ENCODE assay signal across 12 cellular contexts in the genomic region with DNA sequence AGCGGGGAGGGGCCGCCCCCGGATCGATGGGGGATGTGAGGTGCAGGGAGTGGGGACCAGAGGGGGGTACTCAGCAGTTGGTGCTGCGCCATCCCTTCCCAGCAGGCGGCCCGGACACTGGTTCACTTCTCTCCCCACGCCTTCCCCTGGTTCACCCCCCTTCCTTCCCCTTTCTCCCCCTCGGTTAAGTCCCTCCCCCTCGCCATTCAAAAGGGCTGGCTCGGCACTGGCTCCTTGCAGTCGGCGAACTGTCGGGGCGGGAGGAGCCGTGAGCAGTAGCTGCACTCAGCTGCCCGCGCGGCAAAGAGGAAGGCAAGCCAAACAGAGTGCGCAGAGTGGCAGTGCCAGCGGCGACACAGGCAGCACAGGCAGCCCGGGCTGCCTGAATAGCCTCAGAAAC. TPM values are rescaled to one million over a fixed set of nuclear protein-coding genes. Genes with fewer than 3 reads are reported as not detected.
DNase-seq lines count a peak whose midpoint lies in the region; ATAC-seq and TF ChIP-seq lines count a peak whose summit lies in the region.
"Not testable (repeated sequence)": the region's sequence is repeated elsewhere in the genome, so short reads cannot be mapped to it uniquely, and the experiment has no call there.
"Had no signal": no experiment of that assay in that cellular context is flagged by ENCODE, and none has a peak within 500 bp of the region (broad histone marks: within the 10 kb centered on the region; RNA-seq: fewer than 3 reads in every experiment).

A gene with protein sequence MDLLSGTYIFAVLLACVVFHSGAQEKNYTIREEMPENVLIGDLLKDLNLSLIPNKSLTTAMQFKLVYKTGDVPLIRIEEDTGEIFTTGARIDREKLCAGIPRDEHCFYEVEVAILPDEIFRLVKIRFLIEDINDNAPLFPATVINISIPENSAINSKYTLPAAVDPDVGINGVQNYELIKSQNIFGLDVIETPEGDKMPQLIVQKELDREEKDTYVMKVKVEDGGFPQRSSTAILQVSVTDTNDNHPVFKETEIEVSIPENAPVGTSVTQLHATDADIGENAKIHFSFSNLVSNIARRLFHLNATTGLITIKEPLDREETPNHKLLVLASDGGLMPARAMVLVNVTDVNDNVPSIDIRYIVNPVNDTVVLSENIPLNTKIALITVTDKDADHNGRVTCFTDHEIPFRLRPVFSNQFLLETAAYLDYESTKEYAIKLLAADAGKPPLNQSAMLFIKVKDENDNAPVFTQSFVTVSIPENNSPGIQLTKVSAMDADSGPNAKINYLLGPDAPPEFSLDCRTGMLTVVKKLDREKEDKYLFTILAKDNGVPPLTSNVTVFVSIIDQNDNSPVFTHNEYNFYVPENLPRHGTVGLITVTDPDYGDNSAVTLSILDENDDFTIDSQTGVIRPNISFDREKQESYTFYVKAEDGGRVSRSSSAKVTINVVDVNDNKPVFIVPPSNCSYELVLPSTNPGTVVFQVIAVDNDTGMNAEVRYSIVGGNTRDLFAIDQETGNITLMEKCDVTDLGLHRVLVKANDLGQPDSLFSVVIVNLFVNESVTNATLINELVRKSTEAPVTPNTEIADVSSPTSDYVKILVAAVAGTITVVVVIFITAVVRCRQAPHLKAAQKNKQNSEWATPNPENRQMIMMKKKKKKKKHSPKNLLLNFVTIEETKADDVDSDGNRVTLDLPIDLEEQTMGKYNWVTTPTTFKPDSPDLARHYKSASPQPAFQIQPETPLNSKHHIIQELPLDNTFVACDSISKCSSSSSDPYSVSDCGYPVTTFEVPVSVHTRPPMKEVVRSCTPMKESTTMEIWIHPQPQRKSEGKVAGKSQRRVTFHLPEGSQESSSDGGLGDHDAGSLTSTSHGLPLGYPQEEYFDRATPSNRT (N-terminal part only) (plus strand): TSS at position 237 of the 400 bp plus-strand sequence. CDS start 56,130 bp downstream, outside the sequence.

- not testable (repeated sequence) for H3K9me3 ChIP-seq in MG63; iPS DF 6.9 (ENCODE audit: control insufficient read depth, insufficient read depth, low read length)

- ATAC-seq in WTC11 = peak; percentile 69

- H3K4me1 ChIP-seq in iPS DF 6.9 (ENCODE audit: control insufficient read depth, insufficient read depth, low read length) = not testable (repeated sequence)

- H3K4me3 Mint-ChIP-seq in WTC11 (peak within 1 kb of the TSS; percentile 76), nephron progenitor cell (peak within 1 kb of the TSS; percentile 89)

- H3K4me1 Mint-ChIP-seq in WTC11 = peaks cover 14% of the 10 kb centered on the region
- not testable (repeated sequence) for H3K4me1 Mint-ChIP-seq in nephron progenitor cell

- H3K36me3 ChIP-seq in MG63; iPS DF 6.9 (ENCODE audit: control insufficient read depth, insufficient read depth, low read length): not testable (repeated sequence)

- CTCF ChIA-PET in WTC11 (lab: Charles Lee) = not testable (repeated sequence)

- POLR2A ChIA-PET in WTC11 (lab: Charles Lee) = not testable (repeated sequence)

- not testable (repeated sequence) for H3K27ac ChIP-seq in coronary artery; iPS DF 6.9 (ENCODE audit: low read length)

- peaks cover 13% of the 10 kb centered on the region for H3K27me3 Mint-ChIP-seq in WTC11 (ENCODE audit: low read depth)
- peaks cover 33% of the 10 kb centered on the region for H3K27me3 Mint-ChIP-seq in nephron progenitor cell (ENCODE audit: low read depth, poor library complexity)

- not testable (repeated sequence) for H3K9me3 Mint-ChIP-seq in WTC11, nephron progenitor cell

- no CpG with 5 or more reads among the region's 23 CpGs for WGBS in iPS DF 6.9 (ENCODE audit: insufficient coverage, insufficient read length)

- H3K27me3 ChIP-seq in MG63; iPS DF 6.9 (ENCODE audit: control insufficient read depth, insufficient read depth, low read length): not testable (repeated sequence)

- not testable (repeated sequence) for H3K27ac Mint-ChIP-seq in WTC11, nephron progenitor cell

- DNase-seq in DMS 273 (lab: John Stamatoyannopoulos, UW; ENCODE audit: unreplicated experiment) (peak; percentile 54), MG63 (peak; percentile 8), NCI-H774 (lab: John Stamatoyannopoulos, UW) (peak; percentile 50), WTC11 (ENCODE audit: low spot score) (peak; percentile 68), nephron progenitor cell (peak; percentile 79)
- not testable (repeated sequence) for DNase-seq in coronary artery (ENCODE audit: low spot score); iPS DF 6.9 (ENCODE audit: low read depth, low spot score)
- peak; percentile 0 for DNase-seq in stimulated activated naive CD4-positive, alpha-beta T cell treated with Interleukin-2 at 50 U/mL for 16 hours (lab: John Stamatoyannopoulos, UW)

- TF ChIP-seq CTCF in WTC11 (IDR thresholded peaks at IDR 0.05); coronary artery (IDR thresholded peaks at IDR 0.05); nephron progenitor cell (IDR thresholded peaks at IDR 0.05): not testable (repeated sequence)

- H3K4me3 ChIP-seq in MG63 = not testable (repeated sequence)
- H3K4me3 ChIP-seq in coronary artery = peak within 1 kb of the TSS; percentile 0
- H3K4me3 ChIP-seq in iPS DF 6.9 (ENCODE audit: low read length) = peak within 1 kb of the TSS; percentile 38; the same call in 1 of the 2 replicates

- H3K36me3 Mint-ChIP-seq in WTC11; nephron progenitor cell (ENCODE audit: low read depth): not testable (repeated sequence)

RNA-seq across cellular contexts. Expression of the gene that starts here (rescaled TPM):
- total RNA-seq in MG63 (2014; rRNA removed; shearing (Covaris generic); ENCODE audit: low replicate concordance) = not detected in 2 replicates
- total RNA-seq in WTC11 (2021) = 21.5 to 21.7 TPM (median 21.6 TPM) in 3 replicates
- total RNA-seq: CD4-positive, alpha-beta T cell; Daoy; LHCN-M2; lung microvascular endothelial cell had no signal

Comparison
In these comparisons a context has a peak if more than half of its experiments do, and no peak if none do; other contexts are left out.
1. RNA of the gene that starts here (total RNA-seq): 21.5 to 21.7 TPM in WTC11; not detected in MG63; every median in the first group is over 10 times any median in the second.
2. Peak in DNase-seq in MG63; RNA of the gene not detected or under 1 TPM.